1 cellular context compared by ENCODE assay signal in the genomic region with DNA sequence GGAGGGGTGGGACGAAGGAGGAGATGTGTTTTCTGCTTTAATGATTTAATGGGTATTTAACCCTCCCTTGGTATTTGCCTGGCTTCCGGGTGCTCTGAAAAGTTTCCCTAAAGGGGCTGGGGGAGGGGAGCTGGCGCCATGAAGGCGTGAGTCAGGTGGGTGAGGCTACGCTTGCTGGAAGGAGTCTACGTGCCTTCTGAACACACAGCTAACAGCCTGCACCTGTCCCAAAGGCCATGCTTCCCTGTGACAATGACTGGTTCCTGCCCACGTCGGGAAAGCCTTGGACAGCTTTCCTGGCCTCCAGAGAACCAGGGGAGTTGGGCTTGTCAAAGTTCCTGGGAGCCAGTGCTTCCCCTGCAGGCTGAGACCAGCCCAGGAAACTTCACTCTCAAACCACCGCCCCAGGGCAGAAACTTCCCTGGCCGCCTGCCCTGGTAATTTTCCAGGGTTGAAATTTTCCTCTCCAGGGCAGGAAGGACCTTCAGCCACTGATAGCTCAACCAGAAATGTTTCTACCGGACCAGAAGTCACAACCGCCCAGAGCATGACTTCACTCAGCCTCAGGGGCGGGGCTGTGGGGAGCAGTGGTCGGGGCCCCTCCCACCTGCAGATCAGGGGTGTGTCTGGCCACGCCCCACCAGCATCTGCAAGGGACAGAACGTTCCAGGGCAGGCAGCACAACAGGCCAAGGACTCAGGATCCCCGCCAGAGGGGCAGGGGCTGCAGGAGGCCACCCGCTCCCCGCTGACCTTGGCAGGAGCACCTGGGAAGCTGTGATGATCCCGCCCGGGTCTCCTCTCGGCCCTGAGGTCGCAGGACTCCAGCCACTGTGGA.
TF ChIP-seq lines count a peak whose summit lies in the region.

No MANE protein-coding gene starts in this region.

TF ChIP-seq in HEK293, 187 proteins besides CTCF, POLR2A, EP300 and RAD21 (continued from another document and continues in another):
- TF ChIP-seq ZNF311 (tag by site-specific recombination; IDR thresholded peaks at IDR 0.05; ENCODE audit: borderline replicate concordance) (no peak), ZNF394 (tag by site-specific recombination; IDR thresholded peaks at IDR 0.05; ENCODE audit: borderline replicate concordance) (peak; percentile 62; the same call in 1 of the 2 replicates), ZNF354C (tag by site-specific recombination; IDR thresholded peaks at IDR 0.05; ENCODE audit: borderline replicate concordance, low read depth) (no peak), ZNF549 (tag by site-specific recombination; IDR thresholded peaks at IDR 0.05) (no peak), GFI1B (tag by site-specific recombination; IDR thresholded peaks at IDR 0.05) (no peak), ZNF223 (tag by site-specific recombination; IDR thresholded peaks at IDR 0.05) (no peak), BCL11A (tag by site-specific recombination; IDR thresholded peaks at IDR 0.05; ENCODE audit: low read depth) (no peak), REPIN1 (tag by site-specific recombination; IDR thresholded peaks at IDR 0.05; ENCODE audit: low read depth) (no peak), ZNF23 (tag by site-specific recombination; IDR thresholded peaks at IDR 0.05; ENCODE audit: borderline replicate concordance) (no peak), ZNF423 (tag by site-specific recombination; IDR thresholded peaks at IDR 0.05) (no peak), ZNF670 (tag by site-specific recombination; IDR thresholded peaks at IDR 0.05; ENCODE audit: low read depth) (no peak), TRIM28 (IDR thresholded peaks at IDR 0.05; ENCODE audit: borderline replicate concordance, low read length) (peak; percentile 73), KLF1 (tag by site-specific recombination; IDR thresholded peaks at IDR 0.05) (peak; percentile 97), ZIC2 (tag by site-specific recombination; IDR thresholded peaks at IDR 0.05) (peak; percentile 55; the same call in 1 of the 2 replicates), ZBTB20 (tag by site-specific recombination; IDR thresholded peaks at IDR 0.05) (peak; percentile 76), ZNF701 (tag by site-specific recombination; IDR thresholded peaks at IDR 0.05) (no peak), SP2 (tag by site-specific recombination; IDR thresholded peaks at IDR 0.05) (peak; percentile 51), ZNF544 (tag by site-specific recombination; IDR thresholded peaks at IDR 0.05) (no peak), MYNN (tag by site-specific recombination; IDR thresholded peaks at IDR 0.05; ENCODE audit: borderline replicate concordance) (no peak), ZNF768 (tag by site-specific recombination; IDR thresholded peaks at IDR 0.05) (no peak), ZBTB48 (tag by site-specific recombination; IDR thresholded peaks at IDR 0.05) (peak; percentile 42; the same call in 1 of the 2 replicates), ZNF391 (tag by site-specific recombination; IDR thresholded peaks at IDR 0.05; ENCODE audit: borderline replicate concordance, low read depth) (no peak), WT1 (tag by site-specific recombination; IDR thresholded peaks at IDR 0.05) (0 out of 2 replicates have a peak, but pooled peaks have one; percentile 12), RBAK (tag by site-specific recombination; IDR thresholded peaks at IDR 0.05) (no peak), ZNF214 (tag by site-specific recombination; IDR thresholded peaks at IDR 0.05; ENCODE audit: borderline replicate concordance) (no peak), ZNF677 (tag by site-specific recombination; IDR thresholded peaks at IDR 0.05) (no peak), ZNF426 (tag by site-specific recombination; IDR thresholded peaks at IDR 0.05) (no peak), ZNF629 (tag by site-specific recombination; IDR thresholded peaks at IDR 0.05) (peak; percentile 48; the same call in 1 of the 2 replicates), ZNF501 (tag by site-specific recombination; IDR thresholded peaks at IDR 0.05) (no peak), ZNF174 (tag by site-specific recombination; IDR thresholded peaks at IDR 0.05) (no peak), ZNF571 (tag by site-specific recombination; IDR thresholded peaks at IDR 0.05) (no peak), ZNF660 (tag by site-specific recombination; IDR thresholded peaks at IDR 0.05) (no peak), ZNF121 (tag by site-specific recombination; IDR thresholded peaks at IDR 0.05) (peak; percentile 89; the same call in 1 of the 2 replicates), ZNF114 (tag by site-specific recombination; IDR thresholded peaks at IDR 0.05) (no peak), IKZF3 (tag by site-specific recombination; IDR thresholded peaks at IDR 0.05) (peak; percentile 79), ZNF664 (tag by site-specific recombination; IDR thresholded peaks at IDR 0.05) (no peak), EGR2 (tag by site-specific recombination; IDR thresholded peaks at IDR 0.05; ENCODE audit: low read depth) (peak; percentile 74), ZBTB17 (tag by site-specific recombination; IDR thresholded peaks at IDR 0.05) (peak; percentile 40; the same call in 1 of the 2 replicates), ZNF792 (tag by site-specific recombination; IDR thresholded peaks at IDR 0.05) (no peak)
- TF ChIP-seq, protein P1, sequence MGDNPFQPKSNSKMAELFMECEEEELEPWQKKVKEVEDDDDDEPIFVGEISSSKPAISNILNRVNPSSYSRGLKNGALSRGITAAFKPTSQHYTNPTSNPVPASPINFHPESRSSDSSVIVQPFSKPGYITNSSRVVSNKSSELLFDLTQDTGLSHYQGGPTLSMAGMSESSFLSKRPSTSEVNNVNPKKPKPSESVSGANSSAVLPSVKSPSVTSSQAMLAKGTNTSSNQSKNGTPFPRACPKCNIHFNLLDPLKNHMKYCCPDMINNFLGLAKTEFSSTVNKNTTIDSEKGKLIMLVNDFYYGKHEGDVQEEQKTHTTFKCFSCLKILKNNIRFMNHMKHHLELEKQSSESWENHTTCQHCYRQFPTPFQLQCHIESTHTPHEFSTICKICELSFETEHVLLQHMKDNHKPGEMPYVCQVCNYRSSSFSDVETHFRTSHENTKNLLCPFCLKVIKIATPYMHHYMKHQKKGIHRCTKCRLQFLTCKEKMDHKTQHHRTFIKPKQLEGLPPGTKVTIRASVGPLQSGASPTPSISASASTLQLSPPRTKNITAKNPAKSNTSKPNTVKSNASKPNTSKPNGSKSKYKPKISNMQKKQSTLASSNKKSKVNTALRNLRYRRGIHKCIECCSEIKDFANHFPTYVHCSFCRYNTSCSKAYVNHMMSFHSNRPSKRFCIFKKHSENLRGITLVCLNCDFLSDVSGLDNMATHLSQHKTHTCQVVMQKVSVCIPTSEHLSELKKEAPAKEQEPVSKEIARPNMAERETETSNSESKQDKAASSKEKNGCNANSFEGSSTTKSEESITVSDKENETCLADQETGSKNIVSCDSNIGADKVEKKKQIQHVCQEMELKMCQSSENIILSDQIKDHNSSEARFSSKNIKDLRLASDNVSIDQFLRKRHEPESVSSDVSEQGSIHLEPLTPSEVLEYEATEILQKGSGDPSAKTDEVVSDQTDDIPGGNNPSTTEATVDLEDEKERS (tag by site-specific recombination; IDR thresholded peaks at IDR 0.05) = no peak
- TF ChIP-seq, protein P2, sequence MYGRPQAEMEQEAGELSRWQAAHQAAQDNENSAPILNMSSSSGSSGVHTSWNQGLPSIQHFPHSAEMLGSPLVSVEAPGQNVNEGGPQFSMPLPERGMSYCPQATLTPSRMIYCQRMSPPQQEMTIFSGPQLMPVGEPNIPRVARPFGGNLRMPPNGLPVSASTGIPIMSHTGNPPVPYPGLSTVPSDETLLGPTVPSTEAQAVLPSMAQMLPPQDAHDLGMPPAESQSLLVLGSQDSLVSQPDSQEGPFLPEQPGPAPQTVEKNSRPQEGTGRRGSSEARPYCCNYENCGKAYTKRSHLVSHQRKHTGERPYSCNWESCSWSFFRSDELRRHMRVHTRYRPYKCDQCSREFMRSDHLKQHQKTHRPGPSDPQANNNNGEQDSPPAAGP (tag by site-specific recombination; IDR thresholded peaks at IDR 0.05) = peak; percentile 96
- TF ChIP-seq, protein P3, sequence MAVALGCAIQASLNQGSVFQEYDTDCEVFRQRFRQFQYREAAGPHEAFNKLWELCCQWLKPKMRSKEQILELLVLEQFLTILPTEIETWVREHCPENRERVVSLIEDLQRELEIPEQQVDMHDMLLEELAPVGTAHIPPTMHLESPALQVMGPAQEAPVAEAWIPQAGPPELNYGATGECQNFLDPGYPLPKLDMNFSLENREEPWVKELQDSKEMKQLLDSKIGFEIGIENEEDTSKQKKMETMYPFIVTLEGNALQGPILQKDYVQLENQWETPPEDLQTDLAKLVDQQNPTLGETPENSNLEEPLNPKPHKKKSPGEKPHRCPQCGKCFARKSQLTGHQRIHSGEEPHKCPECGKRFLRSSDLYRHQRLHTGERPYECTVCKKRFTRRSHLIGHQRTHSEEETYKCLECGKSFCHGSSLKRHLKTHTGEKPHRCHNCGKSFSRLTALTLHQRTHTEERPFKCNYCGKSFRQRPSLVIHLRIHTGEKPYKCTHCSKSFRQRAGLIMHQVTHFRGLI (tag by site-specific recombination; IDR thresholded peaks at IDR 0.05) = peak; percentile 88
- TF ChIP-seq, protein P4, sequence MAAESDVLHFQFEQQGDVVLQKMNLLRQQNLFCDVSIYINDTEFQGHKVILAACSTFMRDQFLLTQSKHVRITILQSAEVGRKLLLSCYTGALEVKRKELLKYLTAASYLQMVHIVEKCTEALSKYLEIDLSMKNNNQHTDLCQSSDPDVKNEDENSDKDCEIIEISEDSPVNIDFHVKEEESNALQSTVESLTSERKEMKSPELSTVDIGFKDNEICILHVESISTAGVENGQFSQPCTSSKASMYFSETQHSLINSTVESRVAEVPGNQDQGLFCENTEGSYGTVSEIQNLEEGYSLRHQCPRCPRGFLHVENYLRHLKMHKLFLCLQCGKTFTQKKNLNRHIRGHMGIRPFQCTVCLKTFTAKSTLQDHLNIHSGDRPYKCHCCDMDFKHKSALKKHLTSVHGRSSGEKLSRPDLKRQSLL (tag by site-specific recombination; IDR thresholded peaks at IDR 0.05) = no peak
- TF ChIP-seq, protein P5, sequence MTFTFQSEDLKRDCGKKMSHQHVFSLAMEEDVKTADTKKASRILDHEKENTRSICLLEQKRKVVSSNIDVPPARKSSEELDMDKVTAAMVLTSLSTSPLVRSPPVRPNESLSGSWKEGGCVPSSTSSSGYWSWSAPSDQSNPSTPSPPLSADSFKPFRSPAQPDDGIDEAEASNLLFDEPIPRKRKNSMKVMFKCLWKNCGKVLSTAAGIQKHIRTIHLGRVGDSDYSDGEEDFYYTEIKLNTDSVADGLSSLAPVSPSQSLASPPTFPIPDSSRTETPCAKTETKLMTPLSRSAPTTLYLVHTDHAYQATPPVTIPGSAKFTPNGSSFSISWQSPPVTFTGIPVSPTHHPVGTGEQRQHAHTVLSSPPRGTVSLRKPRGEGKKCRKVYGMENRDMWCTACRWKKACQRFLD (tag by site-specific recombination; IDR thresholded peaks at IDR 0.05) = no peak
- TF ChIP-seq, protein P6, sequence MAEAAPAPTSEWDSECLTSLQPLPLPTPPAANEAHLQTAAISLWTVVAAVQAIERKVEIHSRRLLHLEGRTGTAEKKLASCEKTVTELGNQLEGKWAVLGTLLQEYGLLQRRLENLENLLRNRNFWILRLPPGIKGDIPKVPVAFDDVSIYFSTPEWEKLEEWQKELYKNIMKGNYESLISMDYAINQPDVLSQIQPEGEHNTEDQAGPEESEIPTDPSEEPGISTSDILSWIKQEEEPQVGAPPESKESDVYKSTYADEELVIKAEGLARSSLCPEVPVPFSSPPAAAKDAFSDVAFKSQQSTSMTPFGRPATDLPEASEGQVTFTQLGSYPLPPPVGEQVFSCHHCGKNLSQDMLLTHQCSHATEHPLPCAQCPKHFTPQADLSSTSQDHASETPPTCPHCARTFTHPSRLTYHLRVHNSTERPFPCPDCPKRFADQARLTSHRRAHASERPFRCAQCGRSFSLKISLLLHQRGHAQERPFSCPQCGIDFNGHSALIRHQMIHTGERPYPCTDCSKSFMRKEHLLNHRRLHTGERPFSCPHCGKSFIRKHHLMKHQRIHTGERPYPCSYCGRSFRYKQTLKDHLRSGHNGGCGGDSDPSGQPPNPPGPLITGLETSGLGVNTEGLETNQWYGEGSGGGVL (tag by site-specific recombination; IDR thresholded peaks at IDR 0.05) = peak; percentile 45; the same call in 1 of the 2 replicates
- TF ChIP-seq, protein P7, sequence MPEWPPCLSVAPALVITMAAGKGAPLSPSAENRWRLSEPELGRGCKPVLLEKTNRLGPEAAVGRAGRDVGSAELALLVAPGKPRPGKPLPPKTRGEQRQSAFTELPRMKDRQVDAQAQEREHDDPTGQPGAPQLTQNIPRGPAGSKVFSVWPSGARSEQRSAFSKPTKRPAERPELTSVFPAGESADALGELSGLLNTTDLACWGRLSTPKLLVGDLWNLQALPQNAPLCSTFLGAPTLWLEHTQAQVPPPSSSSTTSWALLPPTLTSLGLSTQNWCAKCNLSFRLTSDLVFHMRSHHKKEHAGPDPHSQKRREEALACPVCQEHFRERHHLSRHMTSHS (tag by site-specific recombination; IDR thresholded peaks at IDR 0.05) = no peak
- TF ChIP-seq, protein P8, sequence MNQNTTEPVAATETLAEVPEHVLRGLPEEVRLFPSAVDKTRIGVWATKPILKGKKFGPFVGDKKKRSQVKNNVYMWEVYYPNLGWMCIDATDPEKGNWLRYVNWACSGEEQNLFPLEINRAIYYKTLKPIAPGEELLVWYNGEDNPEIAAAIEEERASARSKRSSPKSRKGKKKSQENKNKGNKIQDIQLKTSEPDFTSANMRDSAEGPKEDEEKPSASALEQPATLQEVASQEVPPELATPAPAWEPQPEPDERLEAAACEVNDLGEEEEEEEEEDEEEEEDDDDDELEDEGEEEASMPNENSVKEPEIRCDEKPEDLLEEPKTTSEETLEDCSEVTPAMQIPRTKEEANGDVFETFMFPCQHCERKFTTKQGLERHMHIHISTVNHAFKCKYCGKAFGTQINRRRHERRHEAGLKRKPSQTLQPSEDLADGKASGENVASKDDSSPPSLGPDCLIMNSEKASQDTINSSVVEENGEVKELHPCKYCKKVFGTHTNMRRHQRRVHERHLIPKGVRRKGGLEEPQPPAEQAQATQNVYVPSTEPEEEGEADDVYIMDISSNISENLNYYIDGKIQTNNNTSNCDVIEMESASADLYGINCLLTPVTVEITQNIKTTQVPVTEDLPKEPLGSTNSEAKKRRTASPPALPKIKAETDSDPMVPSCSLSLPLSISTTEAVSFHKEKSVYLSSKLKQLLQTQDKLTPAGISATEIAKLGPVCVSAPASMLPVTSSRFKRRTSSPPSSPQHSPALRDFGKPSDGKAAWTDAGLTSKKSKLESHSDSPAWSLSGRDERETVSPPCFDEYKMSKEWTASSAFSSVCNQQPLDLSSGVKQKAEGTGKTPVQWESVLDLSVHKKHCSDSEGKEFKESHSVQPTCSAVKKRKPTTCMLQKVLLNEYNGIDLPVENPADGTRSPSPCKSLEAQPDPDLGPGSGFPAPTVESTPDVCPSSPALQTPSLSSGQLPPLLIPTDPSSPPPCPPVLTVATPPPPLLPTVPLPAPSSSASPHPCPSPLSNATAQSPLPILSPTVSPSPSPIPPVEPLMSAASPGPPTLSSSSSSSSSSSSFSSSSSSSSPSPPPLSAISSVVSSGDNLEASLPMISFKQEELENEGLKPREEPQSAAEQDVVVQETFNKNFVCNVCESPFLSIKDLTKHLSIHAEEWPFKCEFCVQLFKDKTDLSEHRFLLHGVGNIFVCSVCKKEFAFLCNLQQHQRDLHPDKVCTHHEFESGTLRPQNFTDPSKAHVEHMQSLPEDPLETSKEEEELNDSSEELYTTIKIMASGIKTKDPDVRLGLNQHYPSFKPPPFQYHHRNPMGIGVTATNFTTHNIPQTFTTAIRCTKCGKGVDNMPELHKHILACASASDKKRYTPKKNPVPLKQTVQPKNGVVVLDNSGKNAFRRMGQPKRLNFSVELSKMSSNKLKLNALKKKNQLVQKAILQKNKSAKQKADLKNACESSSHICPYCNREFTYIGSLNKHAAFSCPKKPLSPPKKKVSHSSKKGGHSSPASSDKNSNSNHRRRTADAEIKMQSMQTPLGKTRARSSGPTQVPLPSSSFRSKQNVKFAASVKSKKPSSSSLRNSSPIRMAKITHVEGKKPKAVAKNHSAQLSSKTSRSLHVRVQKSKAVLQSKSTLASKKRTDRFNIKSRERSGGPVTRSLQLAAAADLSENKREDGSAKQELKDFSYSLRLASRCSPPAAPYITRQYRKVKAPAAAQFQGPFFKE (tag by site-specific recombination; IDR thresholded peaks at IDR 0.05; ENCODE audit: borderline replicate concordance) = no peak
